In genomic region chr6:168274046-168274952, GRCh38 we compare ENCODE assay signal across 1 cellular context.
TF ChIP-seq lines count a peak whose summit lies in the region.

No MANE protein-coding gene starts in this region.

TF ChIP-seq in HepG2, 621 proteins besides CTCF, POLR2A, EP300 and RAD21 (continued from another document and continues in another):
- TF ChIP-seq ZNF362 (CRISPR knock-in tag; IDR thresholded peaks at IDR 0.05; ENCODE audit: borderline replicate concordance) = no peak
- peak; percentile 86 for TF ChIP-seq HNF4G (IDR thresholded peaks at IDR 0.05; ENCODE audit: borderline replicate concordance, low read depth, low read length)
- TF ChIP-seq HNF4G (CRISPR knock-in tag; IDR thresholded peaks at IDR 0.05; ENCODE audit: borderline replicate concordance, low read depth) = no peak; the same call in 1 of the 2 replicates
- TF ChIP-seq CBFB (CRISPR knock-in tag; IDR thresholded peaks at IDR 0.05) = no peak
- TF ChIP-seq KAT7 (CRISPR knock-in tag; IDR thresholded peaks at IDR 0.05; ENCODE audit: borderline replicate concordance) = peak; percentile 32; the same call in 1 of the 2 replicates
- peak; percentile 71 for TF ChIP-seq ZNF574 (CRISPR knock-in tag; IDR thresholded peaks at IDR 0.05)
- peak; percentile 84 for TF ChIP-seq ZNF687 (CRISPR knock-in tag; IDR thresholded peaks at IDR 0.05)
- no peak for TF ChIP-seq ZNF17 (CRISPR knock-in tag; IDR thresholded peaks at IDR 0.05)
- peak; percentile 85; the same call in 1 of the 2 replicates for TF ChIP-seq HNRNPL (IDR thresholded peaks at IDR 0.05; ENCODE audit: low read depth, low read length)
- TF ChIP-seq MYC (CRISPR knock-in tag; IDR thresholded peaks at IDR 0.05; ENCODE audit: borderline replicate concordance) = peak; percentile 57; the same call in 1 of the 2 replicates
- TF ChIP-seq HIC2 (CRISPR knock-in tag; IDR thresholded peaks at IDR 0.05; ENCODE audit: low read depth) = peak; percentile 89
- TF ChIP-seq GPN1 (CRISPR knock-in tag; IDR thresholded peaks at IDR 0.05; ENCODE audit: borderline replicate concordance) = no peak
- peak; percentile 67; the same call in 1 of the 2 replicates for TF ChIP-seq ZNF720 (CRISPR knock-in tag; IDR thresholded peaks at IDR 0.05)
- 0 out of 2 replicates have a peak, but pooled peaks have one; percentile 21 for TF ChIP-seq ZNF512 (CRISPR knock-in tag; IDR thresholded peaks at IDR 0.05)
- peak; percentile 53; the same call in 1 of the 2 replicates for TF ChIP-seq POLR2AphosphoS5 (IDR thresholded peaks at IDR 0.05; ENCODE audit: low read depth, low read length)
- no peak for TF ChIP-seq SMAD9 (CRISPR knock-in tag; IDR thresholded peaks at IDR 0.05)
- TF ChIP-seq ZBTB7A (CRISPR knock-in tag; IDR thresholded peaks at IDR 0.05) = peak; percentile 78; the same call in 1 of the 2 replicates
- TF ChIP-seq FOXO1 (CRISPR knock-in tag; IDR thresholded peaks at IDR 0.05) = peak; percentile 25; the same call in 1 of the 2 replicates
- TF ChIP-seq FOXA3 (CRISPR knock-in tag; IDR thresholded peaks at IDR 0.05) = peak; percentile 81
- TF ChIP-seq ZNF501 (CRISPR knock-in tag; IDR thresholded peaks at IDR 0.05) = peak; percentile 70
- peak; percentile 68 for TF ChIP-seq CEBPB (IDR thresholded peaks at IDR 0.05; ENCODE audit: borderline replicate concordance, low read depth, low read length)
- TF ChIP-seq ZNF772 (CRISPR knock-in tag; IDR thresholded peaks at IDR 0.05) = peak; percentile 90
- TF ChIP-seq HMG20A (CRISPR knock-in tag; IDR thresholded peaks at IDR 0.05; ENCODE audit: borderline replicate concordance) = peak; percentile 47; the same call in 1 of the 2 replicates
- no peak for TF ChIP-seq ELF4 (CRISPR knock-in tag; IDR thresholded peaks at IDR 0.05; ENCODE audit: borderline replicate concordance)
- TF ChIP-seq MATR3 (CRISPR knock-in tag; IDR thresholded peaks at IDR 0.05) = no peak
- no peak for TF ChIP-seq ZNF280B (CRISPR knock-in tag; IDR thresholded peaks at IDR 0.05; ENCODE audit: borderline replicate concordance)
- TF ChIP-seq MAZ (IDR thresholded peaks at IDR 0.05; ENCODE audit: borderline replicate concordance, low read depth, low read length) = peak; percentile 54; the same call in 1 of the 2 replicates
- TF ChIP-seq MAZ (CRISPR knock-in tag; IDR thresholded peaks at IDR 0.05; ENCODE audit: low read depth) = peak; percentile 77; the same call in 1 of the 2 replicates
- TF ChIP-seq ZBTB26 (CRISPR knock-in tag; IDR thresholded peaks at IDR 0.05; ENCODE audit: borderline replicate concordance) = no peak
- TF ChIP-seq BCL6 (CRISPR knock-in tag; IDR thresholded peaks at IDR 0.05) = peak; percentile 93
- no peak for TF ChIP-seq SIN3A (IDR thresholded peaks at IDR 0.05; ENCODE audit: borderline replicate concordance, low read depth, low read length)
- peak; percentile 78 for TF ChIP-seq HIVEP1 (CRISPR knock-in tag; IDR thresholded peaks at IDR 0.05)
- peak; percentile 85 for TF ChIP-seq RARA (CRISPR knock-in tag; IDR thresholded peaks at IDR 0.05)
- TF ChIP-seq ZNF232 (CRISPR knock-in tag; IDR thresholded peaks at IDR 0.05; ENCODE audit: borderline replicate concordance) = peak; percentile 23; the same call in 1 of the 2 replicates
- peak; percentile 55; the same call in 1 of the 2 replicates for TF ChIP-seq BORCS8-MEF2B (CRISPR knock-in tag; IDR thresholded peaks at IDR 0.05)
- TF ChIP-seq THAP7 (CRISPR knock-in tag; IDR thresholded peaks at IDR 0.05) = peak; percentile 71; the same call in 1 of the 2 replicates
- TF ChIP-seq ZKSCAN8 (CRISPR knock-in tag; IDR thresholded peaks at IDR 0.05; ENCODE audit: borderline replicate concordance) = peak; percentile 54; the same call in 1 of the 2 replicates
- TF ChIP-seq ZNF335 (CRISPR knock-in tag; IDR thresholded peaks at IDR 0.05) = peak; percentile 32; the same call in 1 of the 2 replicates
- TF ChIP-seq DBP (CRISPR knock-in tag; IDR thresholded peaks at IDR 0.05; ENCODE audit: not compliant biosample characterization) = no peak
- TF ChIP-seq MIER2 (CRISPR knock-in tag; IDR thresholded peaks at IDR 0.05) = 0 out of 2 replicates have a peak, but pooled peaks have one; percentile 12
- no peak for TF ChIP-seq GATA4 (IDR thresholded peaks at IDR 0.05; ENCODE audit: borderline replicate concordance, low read depth)
- no peak for TF ChIP-seq PHB2 (IDR thresholded peaks at IDR 0.05; ENCODE audit: partially characterized antibody)
- peak; percentile 78 for TF ChIP-seq ARID3A (IDR thresholded peaks at IDR 0.05; ENCODE audit: low read depth, low read length)
- peak; percentile 86 for TF ChIP-seq DRAP1 (CRISPR knock-in tag; IDR thresholded peaks at IDR 0.05)
- peak; percentile 64; the same call in 1 of the 2 replicates for TF ChIP-seq PHF8 (CRISPR knock-in tag; IDR thresholded peaks at IDR 0.05)
